ENCODE assay signal across 15 cellular contexts in the genomic region with DNA sequence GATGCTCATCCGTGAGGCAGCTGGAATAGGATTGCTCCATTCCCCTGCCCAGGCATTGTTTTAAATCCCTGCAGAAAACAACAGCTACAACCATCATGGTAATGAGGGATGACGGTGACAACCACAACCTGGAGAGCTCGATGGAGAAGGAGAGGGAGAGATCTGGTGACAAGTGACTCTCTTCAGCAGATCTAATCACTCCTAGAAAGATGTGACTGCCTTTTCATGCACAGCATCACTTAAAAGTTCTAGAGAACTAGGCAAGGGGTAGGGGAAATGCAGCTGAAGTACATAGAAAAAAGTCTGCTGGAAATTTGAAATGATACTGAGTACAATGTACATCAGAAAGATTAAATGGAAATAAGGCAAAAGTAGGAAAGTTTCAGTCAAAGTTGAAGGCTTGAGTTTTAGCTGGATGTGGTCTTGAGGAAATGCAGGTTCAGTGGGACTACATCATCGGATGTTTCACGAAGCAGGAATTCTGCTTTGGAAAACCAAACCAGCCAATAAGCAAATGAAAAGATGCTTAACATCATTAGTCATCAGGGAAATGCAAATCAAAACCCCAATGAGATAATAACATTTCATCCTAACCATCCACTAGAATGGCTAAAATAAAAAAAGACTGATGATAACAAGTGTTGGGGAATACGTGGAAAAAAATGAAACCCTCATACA. TPM values are rescaled to one million over a fixed set of nuclear protein-coding genes. Genes with fewer than 3 reads are reported as not detected.
DNase-seq lines count a peak whose midpoint lies in the region; ATAC-seq, FAIRE-seq and TF ChIP-seq lines count a peak whose summit lies in the region.
"Had no signal": no experiment of that assay in that cellular context is flagged by ENCODE, and none has a peak within 500 bp of the region (broad histone marks: within the 10 kb centered on the region; RNA-seq: fewer than 3 reads in every experiment).

No MANE protein-coding gene starts in this region.

- peak overlapping the region; percentile 19 for H3K4me3 Mint-ChIP-seq in activated CD4-positive, alpha-beta T cell treated with anti-CD3 and anti-CD28 coated beads for 36 hours
- no peak overlapping the region for H3K4me3 Mint-ChIP-seq in astrocyte (ENCODE audit: unreplicated experiment)
- H3K4me3 Mint-ChIP-seq: neural crest cell had no signal

- H3K27me3 Mint-ChIP-seq in activated CD4-positive, alpha-beta T cell treated with anti-CD3 and anti-CD28 coated beads for 36 hours, result no peaks in the 10 kb centered on the region
- peaks cover 5% of the 10 kb centered on the region for H3K27me3 Mint-ChIP-seq in astrocyte (ENCODE audit: low read depth, unreplicated experiment)

- H3K9ac ChIP-seq in MM.1S (ENCODE audit: low read length) (0 out of 2 replicates have a peak overlapping the region, but pooled peaks have one; percentile 28), astrocyte (ENCODE audit: low read length) (peak overlapping the region; percentile 46), smooth muscle cell (ENCODE audit: low read depth) (no peak overlapping the region)

- H3K9me3 ChIP-seq in MM.1S (replicated peaks; ENCODE audit: insufficient read depth, low read length) (no peaks in the 10 kb centered on the region), astrocyte (ENCODE audit: insufficient read depth, low read depth, low read length) (no peaks in the 10 kb centered on the region), smooth muscle cell (replicated peaks; ENCODE audit: low read depth) (no peaks in the 10 kb centered on the region)
- H3K9me3 ChIP-seq: MG63, stomach had no signal

- H3K27ac ChIP-seq in MM.1S (ENCODE audit: low read length), result peak overlapping the region; percentile 85
- H3K27ac ChIP-seq in astrocyte (ENCODE audit: low read depth, low read length), result peak overlapping the region; percentile 63
- H3K27ac ChIP-seq in smooth muscle cell (ENCODE audit: low read depth), result peak overlapping the region; percentile 81
- no peak overlapping the region for H3K27ac ChIP-seq in dorsolateral prefrontal cortex

- H2AFZ ChIP-seq in MM.1S (ENCODE audit: low read length) (peak overlapping the region; percentile 68), astrocyte (ENCODE audit: low read depth, low read length) (no peak overlapping the region), smooth muscle cell (ENCODE audit: low read depth) (no peak overlapping the region)

- H3K4me1 ChIP-seq in MM.1S (ENCODE audit: low read length) (peaks cover 21% of the 10 kb centered on the region), astrocyte (ENCODE audit: insufficient read depth, low read length) (peaks cover 26% of the 10 kb centered on the region), smooth muscle cell (ENCODE audit: low read depth) (peaks cover 7% of the 10 kb centered on the region)

- H3K36me3 ChIP-seq in MM.1S (replicated peaks; ENCODE audit: insufficient read depth, low read length) (no peaks in the 10 kb centered on the region), astrocyte (ENCODE audit: insufficient read depth, low read length) (no peaks in the 10 kb centered on the region), smooth muscle cell (ENCODE audit: low read depth) (no peaks in the 10 kb centered on the region)
- H3K36me3 ChIP-seq: MG63, stomach had no signal

- H3K4me2 ChIP-seq in MM.1S (ENCODE audit: low read depth, low read length), result peak overlapping the region; percentile 54; the same call in 1 of the 2 replicates
- H3K4me2 ChIP-seq in astrocyte (ENCODE audit: low read length), result peak overlapping the region; percentile 76
- peak overlapping the region; percentile 20 for H3K4me2 ChIP-seq in smooth muscle cell

- peak; percentile 10 for ATAC-seq in activated CD4-positive, alpha-beta T cell treated with anti-CD3 and anti-CD28 coated beads for 36 hours
- ATAC-seq in HG02973 (IDR thresholded peaks at IDR 0.05; ENCODE audit: unreplicated experiment), result no peak

- H3K36me3 Mint-ChIP-seq in activated CD4-positive, alpha-beta T cell treated with anti-CD3 and anti-CD28 coated beads for 36 hours (ENCODE audit: low read depth), result no peaks in the 10 kb centered on the region
- no peaks in the 10 kb centered on the region for H3K36me3 Mint-ChIP-seq in astrocyte (ENCODE audit: low read depth, unreplicated experiment)

- no peaks in the 10 kb centered on the region for H3K79me2 ChIP-seq in MM.1S (ENCODE audit: low read length)
- H3K79me2 ChIP-seq in astrocyte (ENCODE audit: insufficient read depth, low read length), result no peaks in the 10 kb centered on the region
- H3K79me2 ChIP-seq in smooth muscle cell (ENCODE audit: low read depth), result no peaks in the 10 kb centered on the region

- peak overlapping the region; percentile 82 for H3K27ac Mint-ChIP-seq in activated CD4-positive, alpha-beta T cell treated with anti-CD3 and anti-CD28 coated beads for 36 hours
- H3K27ac Mint-ChIP-seq in astrocyte (ENCODE audit: unreplicated experiment), result no peak overlapping the region

- intact Hi-C loops in activated CD4-positive, alpha-beta T cell treated with anti-CD3 and anti-CD28 coated beads for 36 hours (cut with DNase I, micrococcal nuclease), result loop anchor here (1.0 to 5.0 kb wide), 3 partner anchors 9 to 476 kb away; partner anchors contain the start of gene PPP3R1 (in 1 of the 2)
- intact Hi-C loops in dorsolateral prefrontal cortex (cut with DNase I), result no loop called here

- no peaks in the 10 kb centered on the region for H3K9me3 Mint-ChIP-seq in activated CD4-positive, alpha-beta T cell treated with anti-CD3 and anti-CD28 coated beads for 36 hours (ENCODE audit: low read depth)
- H3K9me3 Mint-ChIP-seq in astrocyte (ENCODE audit: unreplicated experiment), result peaks cover 8% of the 10 kb centered on the region
- H3K9me3 Mint-ChIP-seq: neural crest cell had no signal

- 42% methylated on average over 6 of the region's 6 CpGs for WGBS in smooth muscle cell (ENCODE audit: low lambda C conversion rate)

- CTCF ChIA-PET in activated CD4-positive, alpha-beta T cell treated with anti-CD3 and anti-CD28 coated beads for 36 hours (lab: Charles Lee), result interaction anchor here (1.0 to 2.7 kb wide), 6 partner anchors 10 to 180 kb away, joined by 4 to 10 read pairs (median 8); no protein-coding TSS in a partner anchor

- POLR2A ChIA-PET in activated CD4-positive, alpha-beta T cell treated with anti-CD3 and anti-CD28 coated beads for 36 hours (lab: Charles Lee), result no interaction called here

- H3F3A ChIP-seq in MM.1S (ENCODE audit: insufficient read depth, low read length), result peaks cover 18% of the 10 kb centered on the region
- peaks cover 6% of the 10 kb centered on the region for H3F3A ChIP-seq in smooth muscle cell (ENCODE audit: low read depth)

- peaks cover 68% of the 10 kb centered on the region for H3K4me1 Mint-ChIP-seq in activated CD4-positive, alpha-beta T cell treated with anti-CD3 and anti-CD28 coated beads for 36 hours
- H3K4me1 Mint-ChIP-seq in astrocyte (ENCODE audit: low read depth, unreplicated experiment), result peaks cover 17% of the 10 kb centered on the region

- peak; percentile 96 for FAIRE-seq in astrocyte (lab: Jason Lieb, UNC)
- FAIRE-seq: A204.1 had no signal

- no peak overlapping the region; the same call in 1 of the 2 replicates for H3K4me3 ChIP-seq in MM.1S (ENCODE audit: low read length)
- H3K4me3 ChIP-seq in astrocyte (ENCODE audit: insufficient read depth, low read depth, low read length), result peak overlapping the region; percentile 19
- no peak overlapping the region for H3K4me3 ChIP-seq in smooth muscle cell
- no peak overlapping the region for H3K4me3 ChIP-seq in dorsolateral prefrontal cortex
- H3K4me3 ChIP-seq: MG63, stomach had no signal

- no peaks in the 10 kb centered on the region for H3K27me3 ChIP-seq in MM.1S (replicated peaks; ENCODE audit: insufficient read depth, low read length)
- no peaks in the 10 kb centered on the region for H3K27me3 ChIP-seq in astrocyte (ENCODE audit: insufficient read depth, low read length)
- no peaks in the 10 kb centered on the region for H3K27me3 ChIP-seq in smooth muscle cell (ENCODE audit: low read depth)
- H3K27me3 ChIP-seq in dorsolateral prefrontal cortex, result peaks cover 0 to 8% (median 0%) of the 10 kb centered on the region in 45 donors
- H3K27me3 ChIP-seq: MG63, stomach had no signal

- no peak for DNase-seq in activated CD4-positive, alpha-beta T cell treated with anti-CD3 and anti-CD28 coated beads for 36 hours
- DNase-seq in activated CD4-positive, alpha-beta T cell treated with anti-CD3 and anti-CD28 coated beads for 4 hours, result no peak
- no peak for DNase-seq in MM.1S
- DNase-seq in astrocyte (ENCODE audit: low read depth), result peak; percentile 90
- no peak for DNase-seq in smooth muscle cell (lab: John Stamatoyannopoulos, UW; ENCODE audit: unreplicated experiment)
- no peak for DNase-seq in LoVo (ENCODE audit: low spot score)
- no peak for DNase-seq in dorsolateral prefrontal cortex
- DNase-seq: erythroblast, GOT3, MG63, NCI-H69 had no signal

- no peaks in the 10 kb centered on the region for H3K9me2 ChIP-seq in MM.1S (replicated peaks; ENCODE audit: insufficient read depth, low read length)

- TF ChIP-seq CTCF in MM.1S (IDR thresholded peaks at IDR 0.05; ENCODE audit: low read length) (no peak), astrocyte (IDR thresholded peaks at IDR 0.05; ENCODE audit: insufficient read depth, low read depth, low read length) (no peak), smooth muscle cell (IDR thresholded peaks at IDR 0.05; ENCODE audit: borderline replicate concordance, insufficient read depth, poor library complexity, severe bottlenecking) (no peak), dorsolateral prefrontal cortex (IDR thresholded peaks at IDR 0.05 in 54 of 56, conservative IDR thresholded peaks at IDR 0.05 in 2 of 56; ENCODE audit: low read depth in 1 of 56, partially characterized antibody in 56 of 56) (no peak)

- H4K20me1 ChIP-seq in MM.1S (ENCODE audit: insufficient read depth, low read length) (no peaks in the 10 kb centered on the region), astrocyte (ENCODE audit: insufficient read depth, low read length) (no peaks in the 10 kb centered on the region), smooth muscle cell (ENCODE audit: low read depth) (no peaks in the 10 kb centered on the region)

RNA-seq across cellular contexts. Expression of gene ARHGAP25, which starts 6.8 kb away (rescaled TPM):
- 10 to 100 TPM; 57.9 to 73.2 TPM for total RNA-seq in activated CD4-positive, alpha-beta T cell treated with anti-CD3 and anti-CD28 coated beads for 36 hours
- total RNA-seq in astrocyte (0.30 TPM in 1 of 2 replicates, not detected in the other), smooth muscle cell (1.2 and 2.0 TPM in 2 replicates), dorsolateral prefrontal cortex (10 to 100 TPM in 20 of 120 experiments, 1 to 10 TPM in 100; 1.8 to 15.0 (median 7.5) TPM)
- polyA plus RNA-seq in smooth muscle cell, result 1.5 and 2.7 TPM in 2 replicates

Comparison
In these comparisons a context has a peak if more than half of its experiments do, and no peak if none do; other contexts are left out.
1. H3K27ac ChIP-seq: peak in MM.1S (single experiment), astrocyte (single experiment) and smooth muscle cell (single experiment); none in dorsolateral prefrontal cortex (0 of 59).
2. H3K4me2 ChIP-seq: peak in every context shown above with its lines; median percentile 76 in astrocyte; 54 in MM.1S; 20 in smooth muscle cell.
3. intact Hi-C loops: an anchor here in activated CD4-positive, alpha-beta T cell treated with anti-CD3 and anti-CD28 coated beads for 36 hours (1.0 to 5.0 kb wide); none called in dorsolateral prefrontal cortex.